8 cellular contexts compared by ENCODE assay signal in genomic region chr2:36355157-36355889, GRCh38. TPM values are rescaled to one million over a fixed set of nuclear protein-coding genes. Genes with fewer than 3 reads are reported as not detected.
DNase-seq lines count a peak whose midpoint lies in the region; ATAC-seq and TF ChIP-seq lines count a peak whose summit lies in the region.

CRIM1 (plus strand) TSS chr2:36355778; CDS start chr2:36356293, 515 bp downstream.

- peaks cover 0 to 4% (median 0%) of the 10 kb centered on the region in 3 experiments for H3K27me3 ChIP-seq in neuronal stem cell (ENCODE audit: control insufficient read depth in 3 of 3, insufficient read depth in 3 of 3, low read depth in 1 of 3, low read length in 3 of 3)
- H3K27me3 ChIP-seq in tibial artery, result no peaks in the 10 kb centered on the region

- no CpG with 5 or more reads among the region's 82 CpGs for WGBS in neuronal stem cell (ENCODE audit: extremely low coverage in 2 of 2, insufficient read length in 2 of 2, insufficient replicate concordance in 1 of 2), 2 donors

- ATAC-seq in GM19035 (IDR thresholded peaks at IDR 0.05; ENCODE audit: unreplicated experiment) (peak; percentile 46), HG03159 (IDR thresholded peaks at IDR 0.05; ENCODE audit: unreplicated experiment) (peak; percentile 37)

- H3K79me1 ChIP-seq in neuronal stem cell (ENCODE audit: low read depth, low read length), result peaks cover 4% of the 10 kb centered on the region

- peaks cover 24% of the 10 kb centered on the region for H3K27me3 Mint-ChIP-seq in activated naive CD8-positive, alpha-beta T cell

- H3K4me3 Mint-ChIP-seq in activated naive CD8-positive, alpha-beta T cell, result peak within 1 kb of the TSS; percentile 97

- H4K8ac ChIP-seq in neuronal stem cell (ENCODE audit: low read depth, low read length), result no peak within 1 kb of the TSS

- peak within 1 kb of the TSS; percentile 31 for H2AK5ac ChIP-seq in neuronal stem cell (ENCODE audit: low read depth, low read length)

- H3K4me1 Mint-ChIP-seq in activated naive CD8-positive, alpha-beta T cell (ENCODE audit: low read depth), result peaks cover 37% of the 10 kb centered on the region

- no peaks in the 10 kb centered on the region for H3K36me3 Mint-ChIP-seq in activated naive CD8-positive, alpha-beta T cell

- peak within 1 kb of the TSS; percentile 52 for H2BK12ac ChIP-seq in neuronal stem cell (ENCODE audit: low read length)

- peak within 1 kb of the TSS; percentile 26 for H2BK15ac ChIP-seq in neuronal stem cell (ENCODE audit: low read length)

- H3K36me3 ChIP-seq in neuronal stem cell (replicated peaks in 1 of 2; ENCODE audit: control insufficient read depth in 2 of 2, insufficient read depth in 2 of 2, low read length in 2 of 2) (no peaks in the 10 kb centered on the region), tibial artery (no peaks in the 10 kb centered on the region)

- H4K91ac ChIP-seq in neuronal stem cell (ENCODE audit: low read depth, low read length, poor library complexity), result no peak within 1 kb of the TSS

- H3K9me3 Mint-ChIP-seq in activated naive CD8-positive, alpha-beta T cell (ENCODE audit: low read depth), result no peaks in the 10 kb centered on the region

- peak within 1 kb of the TSS; percentile 51 for H3K27ac Mint-ChIP-seq in activated naive CD8-positive, alpha-beta T cell

- H3K23ac ChIP-seq in neuronal stem cell (ENCODE audit: low read depth, low read length, poor library complexity), result peak within 1 kb of the TSS; percentile 61

- H3K4me3 ChIP-seq in AG10803 (ENCODE audit: low read length) (peak within 1 kb of the TSS; percentile 93), neuronal stem cell (ENCODE audit: low read length in 2 of 2) (peak within 1 kb of the TSS; percentile 71 to 99), tibial artery (peak within 1 kb of the TSS; percentile 94)

- H2BK120ac ChIP-seq in neuronal stem cell (ENCODE audit: low read depth, low read length), result peak within 1 kb of the TSS; percentile 10

- H3K4me1 ChIP-seq in neuronal stem cell (ENCODE audit: control insufficient read depth in 2 of 2, insufficient read depth in 1 of 2, low read depth in 1 of 2, low read length in 2 of 2) (peaks cover 3 to 6% of the 10 kb centered on the region in 2 donors), tibial artery (peaks cover 0 to 52% (median 22%) of the 10 kb centered on the region in 4 donors)

- H3K4ac ChIP-seq in neuronal stem cell (ENCODE audit: low read length), result peak within 1 kb of the TSS; percentile 15

- no peak for TF ChIP-seq CTCF in AG10803 (conservative IDR thresholded peaks at IDR 0.05; ENCODE audit: low read length)
- TF ChIP-seq CTCF in tibial artery (IDR thresholded peaks at IDR 0.05), result no peak

- H3K27ac ChIP-seq in neuronal stem cell (replicated peaks; ENCODE audit: low read length), result peak within 1 kb of the TSS; percentile 79
- peak within 1 kb of the TSS; percentile 92 to 97 for H3K27ac ChIP-seq in tibial artery

- peak within 1 kb of the TSS; percentile 95 for H3K14ac ChIP-seq in neuronal stem cell (ENCODE audit: low read length)

- peak within 1 kb of the TSS; percentile 99 for H2AFZ ChIP-seq in neuronal stem cell (ENCODE audit: low read length)

- peak within 1 kb of the TSS; percentile 97 for H3K18ac ChIP-seq in neuronal stem cell (ENCODE audit: low read length)

- DNase-seq in AG10803 (ENCODE audit: low read depth) (peak; percentile 94), RPMI8226 (peak; percentile 79), globus pallidus (ENCODE audit: low spot score) (peak; percentile 88), neuronal stem cell (ENCODE audit: low spot score) (peak; percentile 81), tibial artery (peak; percentile 88 to 95)

- peak within 1 kb of the TSS; percentile 46 for H2BK5ac ChIP-seq in neuronal stem cell (ENCODE audit: low read length)

- peak within 1 kb of the TSS; percentile 96 for H3K9ac ChIP-seq in neuronal stem cell (ENCODE audit: low read depth, low read length, poor library complexity)

- peak within 1 kb of the TSS; percentile 78 for H3K4me2 ChIP-seq in neuronal stem cell (ENCODE audit: insufficient read depth, low read length, poor library complexity, severe bottlenecking)

- H3K9me3 ChIP-seq in neuronal stem cell (replicated peaks in 1 of 2; ENCODE audit: control insufficient read depth in 2 of 2, insufficient read depth in 1 of 2, low read depth in 1 of 2, low read length in 2 of 2), result no peaks in the 10 kb centered on the region
- no peaks in the 10 kb centered on the region for H3K9me3 ChIP-seq in tibial artery

- intact Hi-C loops in tibial artery (cut with DNase I; ENCODE audit: low total_unique reads), result loop anchor here (5.0 kb wide), 1 partner anchor 102 kb away; no protein-coding TSS in a partner anchor

RNA-seq across cellular contexts. Expression of gene CRIM1, which starts in this region (rescaled TPM):
- polyA plus RNA-seq in neuronal stem cell (2013, experiment 1 of 2), result 7.8 TPM
- 8.2 TPM for polyA plus RNA-seq in neuronal stem cell (2013, experiment 2 of 2)

Comparison
In these comparisons a context has a peak if more than half of its experiments do, and no peak if none do; other contexts are left out.
1. Peak in every context shown above with its lines: DNase-seq, ATAC-seq, H3K4me3 ChIP-seq and H3K27ac ChIP-seq.